ENCODE assay signal across 2 cellular contexts in the genomic region with DNA sequence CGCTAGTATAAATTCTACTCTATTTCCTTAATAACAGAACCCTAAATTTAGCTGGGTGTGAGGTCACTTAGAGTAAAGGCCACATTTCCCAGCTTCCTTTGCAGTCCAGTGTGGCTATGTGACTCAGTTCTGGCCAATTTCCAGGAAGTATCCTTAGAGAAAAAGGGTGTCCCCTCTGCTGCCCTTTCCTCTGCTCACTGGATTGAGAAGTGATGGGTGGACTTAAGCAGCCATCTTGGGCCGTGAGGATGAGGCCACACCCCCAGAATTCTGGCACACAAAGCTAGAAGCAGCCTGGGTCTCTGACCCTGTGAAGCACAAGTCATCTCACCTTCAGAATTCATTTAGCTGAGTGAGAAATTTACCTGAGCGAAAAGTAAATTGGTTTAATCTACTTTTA.
A peak's percentile ranks its signal among the peaks of the same experiment; 100 is the strongest.
TF ChIP-seq lines count a peak whose summit lies in the region.

No MANE protein-coding gene starts in this region.

TF ChIP-seq in HCT116, 20 proteins besides CTCF, POLR2A, EP300 and RAD21 (continued from another document):
- TF ChIP-seq ATF3 (IDR thresholded peaks at IDR 0.05) (no peak), JUND (IDR thresholded peaks at IDR 0.05) (no peak), ZNF274 (IDR thresholded peaks at IDR 0.05; ENCODE audit: low read depth, low read length) (no peak), ZFX (IDR thresholded peaks at IDR 0.05) (no peak), CEBPB (IDR thresholded peaks at IDR 0.05; ENCODE audit: low read depth) (no peak), POLR2AphosphoS5 (IDR thresholded peaks at IDR 0.05; ENCODE audit: low read depth, low read length) (no peak), SP1 (IDR thresholded peaks at IDR 0.05; ENCODE audit: low read depth) (no peak), CBX3 (IDR thresholded peaks at IDR 0.05; ENCODE audit: low read depth) (no peak), EZH2phosphoT487 (IDR thresholded peaks at IDR 0.05; ENCODE audit: borderline replicate concordance) (no peak), YY1 (IDR thresholded peaks at IDR 0.05; ENCODE audit: extremely low read depth, insufficient replicate concordance, low read depth, low read length) (no peak), SIN3A (IDR thresholded peaks at IDR 0.05; ENCODE audit: low read depth) (no peak), MAX (IDR thresholded peaks at IDR 0.05) (no peak)
- TF ChIP-seq, protein P1, sequence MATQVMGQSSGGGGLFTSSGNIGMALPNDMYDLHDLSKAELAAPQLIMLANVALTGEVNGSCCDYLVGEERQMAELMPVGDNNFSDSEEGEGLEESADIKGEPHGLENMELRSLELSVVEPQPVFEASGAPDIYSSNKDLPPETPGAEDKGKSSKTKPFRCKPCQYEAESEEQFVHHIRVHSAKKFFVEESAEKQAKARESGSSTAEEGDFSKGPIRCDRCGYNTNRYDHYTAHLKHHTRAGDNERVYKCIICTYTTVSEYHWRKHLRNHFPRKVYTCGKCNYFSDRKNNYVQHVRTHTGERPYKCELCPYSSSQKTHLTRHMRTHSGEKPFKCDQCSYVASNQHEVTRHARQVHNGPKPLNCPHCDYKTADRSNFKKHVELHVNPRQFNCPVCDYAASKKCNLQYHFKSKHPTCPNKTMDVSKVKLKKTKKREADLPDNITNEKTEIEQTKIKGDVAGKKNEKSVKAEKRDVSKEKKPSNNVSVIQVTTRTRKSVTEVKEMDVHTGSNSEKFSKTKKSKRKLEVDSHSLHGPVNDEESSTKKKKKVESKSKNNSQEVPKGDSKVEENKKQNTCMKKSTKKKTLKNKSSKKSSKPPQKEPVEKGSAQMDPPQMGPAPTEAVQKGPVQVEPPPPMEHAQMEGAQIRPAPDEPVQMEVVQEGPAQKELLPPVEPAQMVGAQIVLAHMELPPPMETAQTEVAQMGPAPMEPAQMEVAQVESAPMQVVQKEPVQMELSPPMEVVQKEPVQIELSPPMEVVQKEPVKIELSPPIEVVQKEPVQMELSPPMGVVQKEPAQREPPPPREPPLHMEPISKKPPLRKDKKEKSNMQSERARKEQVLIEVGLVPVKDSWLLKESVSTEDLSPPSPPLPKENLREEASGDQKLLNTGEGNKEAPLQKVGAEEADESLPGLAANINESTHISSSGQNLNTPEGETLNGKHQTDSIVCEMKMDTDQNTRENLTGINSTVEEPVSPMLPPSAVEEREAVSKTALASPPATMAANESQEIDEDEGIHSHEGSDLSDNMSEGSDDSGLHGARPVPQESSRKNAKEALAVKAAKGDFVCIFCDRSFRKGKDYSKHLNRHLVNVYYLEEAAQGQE (IDR thresholded peaks at IDR 0.05; ENCODE audit: low read depth): no peak

TF ChIP-seq in K562, 482 proteins besides CTCF, POLR2A, EP300 and RAD21 (continued from another document):
- TF ChIP-seq RBM25 (IDR thresholded peaks at IDR 0.05; ENCODE audit: low read depth, low read length, severe bottlenecking) (peak; percentile 82), BACH1 (tag; IDR thresholded peaks at IDR 0.05) (no peak), HINFP (tag; conservative IDR thresholded peaks at IDR 0.05; ENCODE audit: low read depth) (no peak), CHD1 (IDR thresholded peaks at IDR 0.05; ENCODE audit: low read length) (no peak), MCM3 (IDR thresholded peaks at IDR 0.05) (no peak), POLR2AphosphoS2 (IDR thresholded peaks at IDR 0.05; ENCODE audit: low read length) (no peak), SIN3A (IDR thresholded peaks at IDR 0.05; ENCODE audit: borderline replicate concordance in 2 of 2, control insufficient read depth in 1 of 2, low read depth in 2 of 2, low read length in 2 of 2) (no peak), ZFPM2 (CRISPR knock-in tag; IDR thresholded peaks at IDR 0.05) (no peak), NR2C1 (IDR thresholded peaks at IDR 0.05) (no peak), NR2C1 (tag; IDR thresholded peaks at IDR 0.05) (no peak), HLTF (IDR thresholded peaks at IDR 0.05) (0 out of 2 replicates have a peak, but pooled peaks have one; percentile 33)
TF ChIP-seq in K562: peak in this region for 2.
